13 cellular contexts compared by ENCODE assay signal in the genomic region with DNA sequence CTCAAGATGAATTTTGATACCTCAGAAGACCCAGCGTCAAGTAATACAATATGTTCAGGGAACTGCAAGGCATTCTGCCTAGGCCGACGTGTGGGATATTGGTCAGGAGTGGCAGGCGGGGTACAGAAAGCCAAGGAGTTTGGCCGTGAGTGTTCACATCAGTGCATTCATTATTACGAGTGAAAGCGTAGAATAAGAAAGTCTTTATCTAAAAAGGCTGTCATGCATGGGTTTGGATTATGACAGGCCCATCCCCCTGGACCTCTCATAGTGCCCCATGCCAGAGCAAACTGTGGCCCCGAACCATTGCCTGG. TPM values are rescaled to one million over a fixed set of nuclear protein-coding genes. Genes with fewer than 3 reads are reported as not detected.
DNase-seq lines count a peak whose midpoint lies in the region; ATAC-seq and TF ChIP-seq lines count a peak whose summit lies in the region.
"Had no signal": no experiment of that assay in that cellular context is flagged by ENCODE, and none has a peak within 500 bp of the region (broad histone marks: within the 10 kb centered on the region; RNA-seq: fewer than 3 reads in every experiment).

No MANE protein-coding gene starts in this region.

- H3K4me1 ChIP-seq in cardiac muscle cell (ENCODE audit: low read depth), result no peaks in the 10 kb centered on the region
- peaks cover 18% of the 10 kb centered on the region for H3K4me1 ChIP-seq in hepatocyte (ENCODE audit: insufficient read depth)
- peaks cover 0 to 39% (median 18%) of the 10 kb centered on the region in 5 donors for H3K4me1 ChIP-seq in subcutaneous abdominal adipose tissue (ENCODE audit: control insufficient read depth in 5 of 5, insufficient read depth in 5 of 5, low read length in 5 of 5)

- TF ChIP-seq CTCF in cardiac muscle cell (IDR thresholded peaks at IDR 0.05; ENCODE audit: low read depth, low read length) (no peak), hepatocyte (IDR thresholded peaks at IDR 0.05; ENCODE audit: poor library complexity) (no peak)

- no peak overlapping the region for H3K4me2 ChIP-seq in hepatocyte

- H3K79me2 ChIP-seq in hepatocyte, result peaks cover 20% of the 10 kb centered on the region

- H3K9ac ChIP-seq in SK-N-MC (ENCODE audit: insufficient read length), result peak overlapping the region; percentile 54
- H3K9ac ChIP-seq in subcutaneous abdominal adipose tissue (ENCODE audit: low read length in 5 of 5), result no peak overlapping the region

- no peaks in the 10 kb centered on the region for H4K20me1 ChIP-seq in hepatocyte (ENCODE audit: insufficient read depth, poor library complexity, severe bottlenecking)

- no peak overlapping the region for H2AFZ ChIP-seq in hepatocyte

- H3K9me3 ChIP-seq in cardiac muscle cell (ENCODE audit: low read depth) (no peaks in the 10 kb centered on the region), SK-N-MC (ENCODE audit: low read depth, low read length) (no peaks in the 10 kb centered on the region), hepatocyte (ENCODE audit: low read depth) (no peaks in the 10 kb centered on the region), subcutaneous abdominal adipose tissue (ENCODE audit: control insufficient read depth in 5 of 5, low read length in 5 of 5) (no peaks in the 10 kb centered on the region)
- H3K9me3 ChIP-seq: BLaER1 treated with 17β-estradiol and CSF1 and Interleukin-3, amounts not matched to agents 10 nM and 100 nM had no signal

- peaks cover 26% of the 10 kb centered on the region for H3K36me3 ChIP-seq in cardiac muscle cell
- peaks cover 57% of the 10 kb centered on the region for H3K36me3 ChIP-seq in SK-N-MC (ENCODE audit: insufficient read depth, low read length)
- no peaks in the 10 kb centered on the region for H3K36me3 ChIP-seq in hepatocyte (replicated peaks; ENCODE audit: insufficient read depth, low read depth)
- H3K36me3 ChIP-seq in subcutaneous abdominal adipose tissue (ENCODE audit: control insufficient read depth in 5 of 5, insufficient read depth in 5 of 5, low read length in 5 of 5), result peaks cover 12 to 67% (median 45%) of the 10 kb centered on the region in 5 donors

- no peak for ATAC-seq in Right ventricle myocardium superior (ENCODE audit: poor library complexity)

- H3K27me3 ChIP-seq in cardiac muscle cell (no peaks in the 10 kb centered on the region), hepatocyte (no peaks in the 10 kb centered on the region), subcutaneous abdominal adipose tissue (ENCODE audit: control insufficient read depth in 5 of 5, insufficient read depth in 4 of 5, low read length in 5 of 5) (no peaks in the 10 kb centered on the region)
- H3K27me3 ChIP-seq: BLaER1 treated with 17β-estradiol and CSF1 and Interleukin-3, amounts not matched to agents 10 nM and 100 nM had no signal

- H3K9me2 ChIP-seq in hepatocyte (replicated peaks; ENCODE audit: insufficient read depth), result no peaks in the 10 kb centered on the region

- DNase-seq in cardiac muscle cell (ENCODE audit: low read depth in 1 of 2, low spot score in 1 of 2), result no peak
- DNase-seq in Right ventricle myocardium superior, result no peak
- no peak for DNase-seq in SK-N-MC (ENCODE audit: low read depth, low spot score)
- DNase-seq in hepatocyte (ENCODE audit: low spot score), result no peak
- DNase-seq in NCI-H2196 (lab: John Stamatoyannopoulos, UW; ENCODE audit: unreplicated experiment), result no peak
- DNase-seq in DMS153 treated with DMSO at 0.1 percent for 48 hours (lab: John Stamatoyannopoulos, UW; ENCODE audit: unreplicated experiment), result no peak
- no peak for DNase-seq in NCI-H524 treated with DMSO at 0.1 percent for 48 hours (lab: John Stamatoyannopoulos, UW)
- DNase-seq: activated CD4-positive, alpha-beta T cell treated with anti-CD3 and anti-CD28 coated beads, Interleukin-2, amount 50 U/mL, for 4 hours; cortex of kidney; HCEC 1CT had no signal

- H3K4me3 ChIP-seq in cardiac muscle cell (no peak overlapping the region), SK-N-MC (no peak overlapping the region), hepatocyte (no peak overlapping the region), subcutaneous abdominal adipose tissue (ENCODE audit: low read depth in 1 of 5, low read length in 5 of 5) (no peak overlapping the region)
- H3K4me3 ChIP-seq: BLaER1 treated with 17β-estradiol and CSF1 and Interleukin-3, amounts not matched to agents 10 nM and 100 nM had no signal

- WGBS in hepatocyte (ENCODE audit: low lambda C conversion rate, missing lambda C conversion rate), result 96% methylated on average over 8 of the region's 8 CpGs

- H3K27ac ChIP-seq in cardiac muscle cell (peak overlapping the region; percentile 43), SK-N-MC (peak overlapping the region; percentile 93), hepatocyte (peak overlapping the region; percentile 88), subcutaneous abdominal adipose tissue (ENCODE audit: low read depth, low read length) (peak overlapping the region; percentile 39)

- intact Hi-C loops in Right ventricle myocardium superior (cut with DNase I), result no loop called here

RNA-seq across cellular contexts. Expression of gene AIMP2, which starts 7.5 kb away (rescaled TPM):
- 44.3 and 66.5 TPM in 2 replicates for total RNA-seq in cardiac muscle cell
- 46.8 and 75.0 TPM in 2 replicates for polyA plus RNA-seq in cardiac muscle cell
- total RNA-seq in Right ventricle myocardium superior, result 56.3 TPM
- total RNA-seq in hepatocyte, result 55.1 and 55.4 TPM in 2 replicates
- 52.7 and 57.9 TPM in 2 replicates for polyA plus RNA-seq in hepatocyte

RNA-seq across cellular contexts. Expression of gene PMS2, which starts 7.8 kb away (rescaled TPM):
- total RNA-seq in cardiac muscle cell (13.0 and 15.1 TPM in 2 replicates), Right ventricle myocardium superior (5.2 TPM), hepatocyte (13.9 and 15.9 TPM in 2 replicates)
- polyA plus RNA-seq in cardiac muscle cell (7.4 and 14.9 TPM in 2 replicates), hepatocyte (5.8 and 6.2 TPM in 2 replicates)

RNA-seq across cellular contexts. Expression of gene ANKRD61, which starts 14.6 kb away (rescaled TPM):
- 0.11 and 0.15 TPM in 2 replicates for total RNA-seq in cardiac muscle cell
- 1.9 TPM in 1 of 2 replicates, not detected in the other for polyA plus RNA-seq in cardiac muscle cell
- total RNA-seq in Right ventricle myocardium superior, result not detected
- total RNA-seq in hepatocyte, result not detected in 2 replicates
- 0.33 and 0.81 TPM in 2 replicates for polyA plus RNA-seq in hepatocyte
- total RNA-seq: lung microvascular endothelial cell had no signal

RNA-seq across cellular contexts. Expression of gene EIF2AK1, which starts 42.4 kb away (rescaled TPM):
- 162 and 173 TPM in 2 replicates for total RNA-seq in cardiac muscle cell
- 57.8 and 100 TPM in 2 replicates for polyA plus RNA-seq in cardiac muscle cell
- 55.6 TPM for total RNA-seq in Right ventricle myocardium superior
- 148 and 180 TPM in 2 replicates for total RNA-seq in hepatocyte
- 87.3 and 104 TPM in 2 replicates for polyA plus RNA-seq in hepatocyte

RNA-seq across cellular contexts. Expression of gene RSPH10B, which starts 46.1 kb away (rescaled TPM):
- total RNA-seq in cardiac muscle cell, result 0.14 and 1.3 TPM in 2 replicates
- not detected in 2 replicates for polyA plus RNA-seq in cardiac muscle cell
- total RNA-seq in Right ventricle myocardium superior, result not detected
- not detected in 2 replicates for total RNA-seq in hepatocyte
- not detected in 2 replicates for polyA plus RNA-seq in hepatocyte

Comparison
In these comparisons a context has a peak if more than half of its experiments do, and no peak if none do; other contexts are left out.
1. H3K27ac ChIP-seq: peak in every context shown above with its lines; median percentile 93 in SK-N-MC; 88 in hepatocyte; 43 in cardiac muscle cell; 39 in subcutaneous abdominal adipose tissue.